In the genomic region with DNA sequence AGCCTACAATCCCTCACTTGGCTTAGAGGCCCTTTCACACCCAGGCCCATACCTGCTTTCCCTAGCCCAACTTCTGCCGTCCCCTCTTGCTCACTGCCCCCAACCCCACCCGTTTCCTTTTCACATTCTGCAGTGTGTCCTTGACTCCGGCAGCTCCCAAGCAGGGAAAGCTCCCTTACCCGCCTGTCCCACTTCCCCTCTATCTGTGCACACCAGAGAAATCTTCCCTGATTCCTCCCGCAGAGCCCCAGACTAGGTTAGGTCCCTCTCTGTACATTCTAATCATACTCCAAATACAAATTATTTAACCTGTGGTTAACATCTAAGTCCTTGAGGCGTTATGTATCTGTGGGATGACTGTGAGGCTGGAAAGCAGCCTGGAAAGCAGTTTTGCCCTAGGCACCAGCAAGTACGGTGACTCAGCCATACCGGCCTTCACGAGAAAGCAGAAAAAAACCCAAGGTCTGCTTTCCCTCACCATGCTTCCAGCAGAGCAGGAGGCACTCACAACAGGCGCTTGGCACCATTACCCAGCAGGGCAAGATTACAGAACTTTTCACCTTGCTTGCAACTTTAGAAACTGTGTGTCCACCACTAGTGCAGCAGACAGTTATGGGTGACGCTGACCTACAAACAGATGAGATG, we compare ENCODE assay signal across 8 cellular contexts. TPM values are rescaled to one million over a fixed set of nuclear protein-coding genes. Genes with fewer than 3 reads are reported as not detected.
DNase-seq lines count a peak whose midpoint lies in the region; ATAC-seq and TF ChIP-seq lines count a peak whose summit lies in the region.

No MANE protein-coding gene starts in this region.

- H3K27ac ChIP-seq in HUES64 (ENCODE audit: low read depth, low read length), result peak overlapping the region; percentile 26; the same call in 1 of the 2 replicates

- H3K36me3 ChIP-seq in HUES64 (ENCODE audit: insufficient read depth, low read length), result peaks cover under 1% of the 10 kb centered on the region; the same call in 1 of the 2 replicates

- H3K4me3 ChIP-seq in AG09309 (ENCODE audit: control insufficient read depth, low read depth, low read length), result no peak overlapping the region
- H3K4me3 ChIP-seq in HUES64 (ENCODE audit: low read length), result no peak overlapping the region
- peak overlapping the region; percentile 3 for H3K4me3 ChIP-seq in choroid plexus epithelial cell (ENCODE audit: low read depth, low read length)

- ATAC-seq in HG02981 (IDR thresholded peaks at IDR 0.05; ENCODE audit: unreplicated experiment), result no peak

- H3K4me1 ChIP-seq in HUES64 (ENCODE audit: insufficient read depth, low read length), result peaks cover 32% of the 10 kb centered on the region

- DNase-seq in AG09309 (ENCODE audit: low read depth) (peak; percentile 97), choroid plexus epithelial cell (ENCODE audit: low read depth) (peak; percentile 99), mesothelial cell of epicardium (ENCODE audit: low spot score in 2 of 2, unreplicated experiment in 2 of 2) (no peak), progenitor cell of endocrine pancreas (ENCODE audit: low spot score, unreplicated experiment) (no peak), SW480 (ENCODE audit: low spot score) (no peak), medulla oblongata (ENCODE audit: extremely low spot score) (no peak)

- H3K27ac Mint-ChIP-seq in mesothelial cell of epicardium (peak overlapping the region; percentile 57), progenitor cell of endocrine pancreas (no peak overlapping the region)

- H3K36me3 Mint-ChIP-seq in mesothelial cell of epicardium (peaks cover 2% of the 10 kb centered on the region), progenitor cell of endocrine pancreas (ENCODE audit: insufficient read depth) (no peaks in the 10 kb centered on the region)

- H3K9me3 ChIP-seq in HUES64 (ENCODE audit: insufficient read depth, low read depth, low read length), result no peaks in the 10 kb centered on the region

- H3K4me3 Mint-ChIP-seq in mesothelial cell of epicardium (no peak overlapping the region), progenitor cell of endocrine pancreas (ENCODE audit: low read depth) (no peak overlapping the region)

- H3K4me1 Mint-ChIP-seq in mesothelial cell of epicardium, result peaks cover 40% of the 10 kb centered on the region
- H3K4me1 Mint-ChIP-seq in progenitor cell of endocrine pancreas (ENCODE audit: low read depth), result peaks cover 16% of the 10 kb centered on the region

- TF ChIP-seq CTCF in AG09309 (IDR thresholded peaks at IDR 0.05; ENCODE audit: control insufficient read depth, insufficient read depth, low read depth, low read length, missing control alignments), result no peak
- no peak for TF ChIP-seq CTCF in choroid plexus epithelial cell (conservative IDR thresholded peaks at IDR 0.05; ENCODE audit: low read depth, low read length)
- no peak for TF ChIP-seq CTCF in mesothelial cell of epicardium (IDR thresholded peaks at IDR 0.05; ENCODE audit: unreplicated experiment)
- no peak for TF ChIP-seq CTCF in progenitor cell of endocrine pancreas (IDR thresholded peaks at IDR 0.05; ENCODE audit: unreplicated experiment)

- H3K27me3 Mint-ChIP-seq in mesothelial cell of epicardium (ENCODE audit: low read depth) (no peaks in the 10 kb centered on the region), progenitor cell of endocrine pancreas (no peaks in the 10 kb centered on the region)

- WGBS in HUES64, result 74% methylated on average over 11 of the region's 11 CpGs

- H3K9ac ChIP-seq in HUES64 (ENCODE audit: low read depth, low read length), result no peak overlapping the region

- H3K27me3 ChIP-seq in HUES64 (ENCODE audit: insufficient read depth, low read length), result no peaks in the 10 kb centered on the region

- H3K9me3 Mint-ChIP-seq in mesothelial cell of epicardium (no peaks in the 10 kb centered on the region), progenitor cell of endocrine pancreas (ENCODE audit: low read depth) (no peaks in the 10 kb centered on the region)

RNA-seq across cellular contexts. Expression of a gene that starts 22.3 kb away (rescaled TPM):
- polyA plus RNA-seq in HUES64 (2013, experiment 1 of 2), result 116 TPM
- polyA plus RNA-seq in HUES64 (2013, experiment 2 of 2), result 138 TPM
- total RNA-seq in mesothelial cell of epicardium (109 to 113 TPM (median 110 TPM) in 3 replicates), progenitor cell of endocrine pancreas (67.1 and 74.4 TPM in 2 replicates)

Comparison
In these comparisons a context has a peak if more than half of its experiments do, and no peak if none do; other contexts are left out.
1. DNase-seq: peak in AG09309 (single experiment) and choroid plexus epithelial cell (single experiment); none in mesothelial cell of epicardium (0 of 2), progenitor cell of endocrine pancreas (single experiment), SW480 (single experiment) and medulla oblongata (single experiment).